In the genomic region with DNA sequence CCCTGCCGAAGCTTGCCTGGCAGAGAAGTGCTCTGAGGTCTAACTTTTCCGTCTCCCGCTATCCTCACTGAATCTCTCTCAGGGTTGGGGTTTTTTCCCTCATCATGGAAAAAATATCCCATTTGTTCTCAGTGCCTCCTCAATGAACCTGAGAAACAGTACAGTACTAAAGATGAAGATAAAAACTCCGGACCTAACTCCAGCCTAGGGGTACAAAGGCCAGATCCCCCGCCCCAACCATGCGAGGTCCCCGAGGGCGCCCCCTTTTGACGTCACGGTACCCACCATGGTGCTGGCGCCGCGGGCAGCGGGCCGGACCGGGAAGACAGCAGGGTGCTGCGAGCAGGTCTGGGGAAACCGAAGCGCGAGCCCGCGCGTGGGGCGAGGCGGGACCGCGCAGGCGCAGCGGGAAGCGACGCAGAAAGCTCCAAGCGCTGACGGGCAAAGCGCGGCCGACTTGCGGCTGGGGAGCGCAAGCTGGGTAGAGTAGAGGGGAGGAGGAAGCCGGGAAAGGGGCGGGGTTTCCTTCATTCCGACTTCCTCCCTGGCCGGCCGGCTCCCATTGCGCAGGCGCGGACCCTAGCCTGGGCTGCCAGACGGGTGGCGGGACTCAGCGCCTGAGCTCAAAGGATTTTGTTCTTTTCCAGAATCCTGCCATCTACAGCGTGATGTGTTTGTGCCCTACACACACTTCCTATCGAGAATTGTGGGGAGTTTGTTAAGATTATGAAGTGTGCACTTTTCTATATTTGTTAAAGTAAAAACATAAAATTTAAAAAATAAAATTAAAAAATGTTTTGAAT, we compare ENCODE assay signal across 8 cellular contexts. TPM values are rescaled to one million over a fixed set of nuclear protein-coding genes. Genes with fewer than 3 reads are reported as not detected.
A peak's percentile ranks its signal among the peaks of the same experiment; 100 is the strongest.
DNase-seq lines count a peak whose midpoint lies in the region; ATAC-seq and TF ChIP-seq lines count a peak whose summit lies in the region.

A gene (minus strand): TSS at position 497 of the 803 bp plus-strand sequence. CDS start 209 bp downstream, at position 288.

- peaks cover 11% of the 10 kb centered on the region for H3K4me1 Mint-ChIP-seq in mesothelial cell of epicardium

- H3K36me3 ChIP-seq in HUES48 (ENCODE audit: control insufficient read depth, insufficient read depth, low read length) = peaks cover 19% of the 10 kb centered on the region
- peaks cover 22% of the 10 kb centered on the region for H3K36me3 ChIP-seq in NT2/D1 (ENCODE audit: insufficient read depth, insufficient read length, low read length)

- H3K4me3 Mint-ChIP-seq in mesothelial cell of epicardium = peak within 1 kb of the TSS; percentile 84

- H3K9ac ChIP-seq in HUES48 (ENCODE audit: low read depth, low read length) = peak within 1 kb of the TSS; percentile 95
- peak within 1 kb of the TSS; percentile 97 for H3K9ac ChIP-seq in NT2/D1 (ENCODE audit: insufficient read length, low read depth)

- H3K4me1 ChIP-seq in HUES48 (ENCODE audit: control insufficient read depth, insufficient read depth, low read length) (no peaks in the 10 kb centered on the region; the same call in 1 of the 2 replicates), NT2/D1 (ENCODE audit: insufficient read depth, insufficient read length) (no peaks in the 10 kb centered on the region)

- H3K27me3 Mint-ChIP-seq in mesothelial cell of epicardium (ENCODE audit: low read depth) = no peaks in the 10 kb centered on the region

- in situ Hi-C loops in Caki2 (cut with HindIII; ENCODE audit: low pct_unique_long_range_greater_than_20kb, low sequenced_read_pairs) = no loop called here
- in situ Hi-C loops in endometrial microvascular endothelial cells (cut with HindIII; ENCODE audit: inconsistent ontology term, low pct_unique_long_range_greater_than_20kb, low sequenced_read_pairs) = no loop called here

- peak within 1 kb of the TSS; percentile 95 for H3K4me3 ChIP-seq in HUES48 (ENCODE audit: low read depth, low read length)
- H3K4me3 ChIP-seq in NT2/D1 (ENCODE audit: insufficient read length, low read depth) = peak within 1 kb of the TSS; percentile 82

- H3K27me3 ChIP-seq in HUES48 (ENCODE audit: control insufficient read depth, insufficient read depth, low read length) (no peaks in the 10 kb centered on the region), NT2/D1 (ENCODE audit: insufficient read depth, insufficient read length) (no peaks in the 10 kb centered on the region)

- peak; percentile 82 for ATAC-seq in GM21381 (IDR thresholded peaks at IDR 0.05; ENCODE audit: unreplicated experiment)

- peak within 1 kb of the TSS; percentile 97 for H3K27ac ChIP-seq in HUES48 (ENCODE audit: low read depth, low read length)

- DNase-seq in Caki2 (ENCODE audit: low read depth) = peak; percentile 97
- peak; percentile 87 for DNase-seq in NT2/D1 (ENCODE audit: low read depth, low spot score)
- peak; percentile 90 for DNase-seq in activated CD8-positive, alpha-beta memory T cell treated with anti-CD3 and anti-CD28 coated beads, Interleukin-2, amount 50 U/mL, for 24 hours (ENCODE audit: extremely low read depth)
- peak; percentile 99 for DNase-seq in mesothelial cell of epicardium (ENCODE audit: low spot score in 2 of 2, unreplicated experiment in 2 of 2)
- DNase-seq in stimulated activated CD8-positive, alpha-beta memory T cell treated with anti-CD3 and anti-CD28 coated beads, Interleukin-15, amount 100 ng/mL, for 48 hours (ENCODE audit: low read depth in 2 of 2) = peak; percentile 95 to 96

- no peaks in the 10 kb centered on the region for H3K9me3 ChIP-seq in HUES48 (ENCODE audit: control insufficient read depth, insufficient read depth, low read length)
- H3K9me3 ChIP-seq in NT2/D1 (ENCODE audit: insufficient read depth, low read length) = no peaks in the 10 kb centered on the region

- H3K27ac Mint-ChIP-seq in mesothelial cell of epicardium = peak within 1 kb of the TSS; percentile 94

- H3K9me3 Mint-ChIP-seq in mesothelial cell of epicardium = no peaks in the 10 kb centered on the region

- no peak for TF ChIP-seq CTCF in mesothelial cell of epicardium (IDR thresholded peaks at IDR 0.05; ENCODE audit: unreplicated experiment)

- no peaks in the 10 kb centered on the region for H3K36me3 Mint-ChIP-seq in mesothelial cell of epicardium

RNA-seq across cellular contexts. Expression of the gene that starts here (rescaled TPM):
- 75.6 and 85.5 TPM in 2 replicates for total RNA-seq in Caki2 (2014; rRNA removed; shearing (Covaris generic); ENCODE audit: low replicate concordance)
- total RNA-seq in endometrial microvascular endothelial cells (ENCODE audit: inconsistent ontology term) (172 TPM), mesothelial cell of epicardium (55.8 to 58.2 TPM (median 57.0 TPM) in 3 replicates)

Comparison
In these comparisons a context has a peak if more than half of its experiments do, and no peak if none do; other contexts are left out.
1. Peak in every context shown above with its lines: DNase-seq, ATAC-seq, H3K4me3 ChIP-seq and H3K27ac ChIP-seq.